Comparison of ENCODE assay signal across 38 cellular contexts in the genomic region with DNA sequence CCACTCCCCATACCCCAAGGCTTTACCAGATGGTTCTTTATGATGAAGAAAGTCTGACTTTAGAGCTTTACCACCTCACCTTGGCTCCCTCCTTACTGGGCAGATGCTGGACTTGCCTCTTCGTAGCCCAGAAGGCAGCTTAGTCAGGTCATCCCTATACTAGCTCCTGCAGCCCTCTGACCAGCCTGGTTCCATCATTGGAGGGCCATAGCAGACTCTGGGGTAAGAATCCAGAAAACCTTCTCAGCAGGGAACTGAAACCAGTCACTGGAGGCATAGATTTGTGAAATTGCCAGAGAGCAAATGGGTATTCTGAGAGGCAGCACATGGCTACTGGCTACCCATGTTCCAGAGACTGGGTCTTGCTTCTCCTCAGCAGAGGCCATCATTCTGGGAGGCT. TPM values are rescaled to one million over a fixed set of nuclear protein-coding genes. Genes with fewer than 3 reads are reported as not detected.
"Had no signal": no experiment of that assay in that cellular context is flagged by ENCODE, and none has a peak within 500 bp of the region (broad histone marks: within the 10 kb centered on the region; RNA-seq: fewer than 3 reads in every experiment).

No MANE protein-coding gene starts in this region.

- H3K9me3 ChIP-seq: MG63 had no signal

- H3K4me3 ChIP-seq: MG63 had no signal

- DNase-seq: Karpas-422, Kasumi-1, KG1, MG63, MM.1S, MV-4-11, NCI-H1092, NCI-H1092 treated with DMSO at 0.1 percent for 48 hours, NCI-H1105, NCI-H1105 treated with DMSO at 0.1 percent for 48 hours, NCI-H1417, NCI-H1417 treated with DMSO at 0.1 percent for 48 hours, NCI-H1436, NCI-H1436 treated with DMSO at 0.1 percent for 48 hours, NCI-H146, NCI-H1694, NCI-H1694 treated with DMSO at 0.1 percent for 48 hours, NCI-H187, NCI-H187 treated with DMSO at 0.1 percent for 48 hours, NCI-H1930, NCI-H2029, NCI-H2029 treated with DMSO at 0.1 percent for 48 hours, NCI-H2081, NCI-H2081 treated with DMSO at 0.1 percent for 48 hours, NCI-H2107, NCI-H2171, NCI-H2171 treated with DMSO at 0.1 percent for 48 hours, NCI-H2227 treated with DMSO at 0.1 percent for 48 hours, NCI-H226, NCI-H345, NCI-H446, NCI-H446 treated with DMSO at 0.1 percent for 48 hours, NCI-H510A had no signal

- H3K36me3 ChIP-seq: MG63 had no signal

- H3K27me3 ChIP-seq: MG63 had no signal

- H3K27ac ChIP-seq: KMS-11 had no signal

RNA-seq across cellular contexts. Expression of a gene that starts 21.8 kb away (rescaled TPM):
- total RNA-seq: LHCN-M2, M059J, MCF 10A, NCI-H460 had no signal
